ENCODE assay signal across 15 cellular contexts in genomic region chr3:59408047-59408624, GRCh38.
A peak's percentile ranks its signal among the peaks of the same experiment; 100 is the strongest.
DNase-seq lines count a peak whose midpoint lies in the region; ATAC-seq and TF ChIP-seq lines count a peak whose summit lies in the region.
"Had no signal": no experiment of that assay in that cellular context is flagged by ENCODE, and none has a peak within 500 bp of the region (broad histone marks: within the 10 kb centered on the region; RNA-seq: fewer than 3 reads in every experiment).

No MANE protein-coding gene starts in this region.

- no peaks in the 10 kb centered on the region for H3F3A ChIP-seq in SK-N-SH (replicated peaks; ENCODE audit: insufficient read depth)

- peaks cover 0 to 7% (median 2%) of the 10 kb centered on the region in 3 donors for H3K27me3 Mint-ChIP-seq in CD14-positive monocyte (ENCODE audit: low read depth in 3 of 3)
- H3K27me3 Mint-ChIP-seq: activated naive CD8-positive, alpha-beta T cell treated with anti-CD3 and anti-CD28 coated beads for 36 hours; memory B cell had no signal

- no peak overlapping the region for H3K4me2 ChIP-seq in SK-N-SH

- H3K36me3 ChIP-seq in SK-N-SH (replicated peaks in 1 of 2; ENCODE audit: control insufficient read depth in 1 of 2, insufficient read depth in 2 of 2, low read length in 1 of 2), result no peaks in the 10 kb centered on the region
- H3K36me3 ChIP-seq: BE2C, ovary had no signal

- intact Hi-C loops in CD14-positive monocyte (cut with micrococcal nuclease), result no loop called here

- no peak overlapping the region for H2AFZ ChIP-seq in SK-N-SH (ENCODE audit: low read depth)

- CTCF ChIA-PET in SK-N-SH (lab: Yijun Ruan, JAX), result no interaction called here

- no peaks in the 10 kb centered on the region for H3K9me2 ChIP-seq in SK-N-SH

- H3K4me1 ChIP-seq in SK-N-SH (ENCODE audit: control insufficient read depth in 1 of 2, insufficient read depth in 2 of 2, low read depth in 1 of 2, low read length in 1 of 2), result no peaks in the 10 kb centered on the region
- H3K4me1 ChIP-seq: BE2C had no signal

- POLR2A ChIA-PET in SK-N-SH (lab: Yijun Ruan, JAX), result no interaction called here

- no peak for TF ChIP-seq EP300 in SK-N-SH (IDR thresholded peaks at IDR 0.05; ENCODE audit: borderline replicate concordance in 1 of 2, low read depth in 1 of 2, low read length in 1 of 2)

- H4K20me1 ChIP-seq in SK-N-SH (ENCODE audit: insufficient read depth), result no peaks in the 10 kb centered on the region

- H3K4me3 Mint-ChIP-seq in CD14-positive monocyte, result no peak overlapping the region
- H3K4me3 Mint-ChIP-seq: activated naive CD8-positive, alpha-beta T cell treated with anti-CD3 and anti-CD28 coated beads for 36 hours; memory B cell had no signal

- H3K9me3 ChIP-seq in SK-N-SH, result no peaks in the 10 kb centered on the region
- H3K9me3 ChIP-seq: BE2C, ovary had no signal

- DNase-seq in fibroblast of peridontal ligament (ENCODE audit: extremely low read depth), result peak; percentile 10
- no peak for DNase-seq in RKO (ENCODE audit: low spot score)
- no peak for DNase-seq in NCI-H526 (lab: John Stamatoyannopoulos, UW)
- DNase-seq in CD14-positive monocyte (ENCODE audit: low spot score), result no peak
- DNase-seq in SK-N-SH, result no peak
- DNase-seq: activated naive CD8-positive, alpha-beta T cell treated with anti-CD3 and anti-CD28 coated beads for 36 hours; BE2C; erythroblast; ovary; stimulated activated naive CD4-positive, alpha-beta T cell; T-helper 2 cell had no signal

- H3K27ac Mint-ChIP-seq in CD14-positive monocyte, result no peak overlapping the region
- H3K27ac Mint-ChIP-seq: activated naive CD8-positive, alpha-beta T cell treated with anti-CD3 and anti-CD28 coated beads for 36 hours had no signal

- ATAC-seq in GM18858 (IDR thresholded peaks at IDR 0.05; ENCODE audit: unreplicated experiment), result peak; percentile 68
- peak; percentile 72 for ATAC-seq in GM21390 (IDR thresholded peaks at IDR 0.05; ENCODE audit: unreplicated experiment)
- peak; percentile 63 for ATAC-seq in HG03066 (IDR thresholded peaks at IDR 0.05; ENCODE audit: low read depth, unreplicated experiment)

- H3K79me2 ChIP-seq in SK-N-SH (ENCODE audit: insufficient read depth), result no peaks in the 10 kb centered on the region

- no peak overlapping the region for H3K4me3 ChIP-seq in SK-N-SH (ENCODE audit: low read depth in 2 of 2, low read length in 1 of 2)
- H3K4me3 ChIP-seq: ovary had no signal

- no peaks in the 10 kb centered on the region for H3K4me1 Mint-ChIP-seq in CD14-positive monocyte

- H3K27ac ChIP-seq in SK-N-SH (ENCODE audit: low read depth in 2 of 2, low read length in 1 of 2), result no peak overlapping the region
- H3K27ac ChIP-seq: ovary had no signal

- TF ChIP-seq CTCF in CD14-positive monocyte (IDR thresholded peaks at IDR 0.05), result no peak
- no peak for TF ChIP-seq CTCF in SK-N-SH (IDR thresholded peaks at IDR 0.05)

- H3K9ac ChIP-seq in SK-N-SH, result no peak overlapping the region

- 50% methylated on average over 2 of the region's 2 CpGs for WGBS in SK-N-SH (ENCODE audit: low lambda C conversion rate)

- no peak for TF ChIP-seq RAD21 in SK-N-SH (IDR thresholded peaks at IDR 0.05; ENCODE audit: low read length)

- peaks cover 0 to 2% (median 0%) of the 10 kb centered on the region in 7 donors for H3K9me3 Mint-ChIP-seq in CD14-positive monocyte
- H3K9me3 Mint-ChIP-seq: activated naive CD8-positive, alpha-beta T cell treated with anti-CD3 and anti-CD28 coated beads for 36 hours; memory B cell had no signal

- H3K36me3 Mint-ChIP-seq in CD14-positive monocyte, result no peaks in the 10 kb centered on the region
- H3K36me3 Mint-ChIP-seq: activated naive CD8-positive, alpha-beta T cell treated with anti-CD3 and anti-CD28 coated beads for 36 hours; memory B cell had no signal

- H3K27me3 ChIP-seq in SK-N-SH (ENCODE audit: insufficient read depth), result no peaks in the 10 kb centered on the region
- H3K27me3 ChIP-seq: BE2C, ovary had no signal

TF ChIP-seq in SK-N-SH, 30 proteins besides CTCF, POLR2A, EP300 and RAD21:
- TF ChIP-seq GATA2 (CRISPR knock-in tag; IDR thresholded peaks at IDR 0.05) (no peak), CHD2 (IDR thresholded peaks at IDR 0.05; ENCODE audit: low read length, partially characterized antibody) (no peak), RCOR1 (IDR thresholded peaks at IDR 0.05; ENCODE audit: low read length) (no peak), NFIC (IDR thresholded peaks at IDR 0.05; ENCODE audit: borderline replicate concordance) (no peak)
